ENCODE assay signal across 1 cellular context in the genomic region with DNA sequence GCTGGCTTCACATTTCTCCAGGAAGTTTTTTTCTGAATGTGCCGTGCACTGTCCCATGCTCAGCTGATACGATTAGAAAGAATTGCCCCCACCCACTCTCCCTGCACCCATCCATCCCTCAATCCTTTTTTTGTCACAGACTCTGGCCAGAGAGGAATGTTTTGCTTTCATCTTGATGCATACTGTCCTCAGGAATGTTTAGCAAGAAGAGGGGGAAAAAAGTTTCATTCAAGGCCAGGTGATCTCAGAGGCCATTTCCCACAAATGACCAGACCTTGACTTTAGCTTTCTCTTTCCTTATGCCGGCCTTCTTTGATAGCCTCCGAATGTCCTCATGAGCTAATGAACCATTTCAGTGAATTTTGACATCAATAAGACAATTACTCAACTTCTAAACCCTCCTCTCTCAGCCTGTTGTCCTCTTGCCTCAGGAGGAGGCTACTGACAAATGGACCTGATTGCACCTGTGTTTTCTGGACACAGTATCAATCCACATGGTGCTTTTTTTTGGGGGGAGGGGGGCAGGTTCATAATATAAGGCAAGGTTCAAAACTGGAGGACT.
TF ChIP-seq lines count a peak whose summit lies in the region.

No MANE protein-coding gene starts in this region.

TF ChIP-seq in K562, 482 proteins besides CTCF, POLR2A, EP300 and RAD21 (continued from another document):
- TF ChIP-seq KLF6 (CRISPR knock-in tag; IDR thresholded peaks at IDR 0.05; ENCODE audit: borderline replicate concordance) = no peak
- TF ChIP-seq, protein P1, sequence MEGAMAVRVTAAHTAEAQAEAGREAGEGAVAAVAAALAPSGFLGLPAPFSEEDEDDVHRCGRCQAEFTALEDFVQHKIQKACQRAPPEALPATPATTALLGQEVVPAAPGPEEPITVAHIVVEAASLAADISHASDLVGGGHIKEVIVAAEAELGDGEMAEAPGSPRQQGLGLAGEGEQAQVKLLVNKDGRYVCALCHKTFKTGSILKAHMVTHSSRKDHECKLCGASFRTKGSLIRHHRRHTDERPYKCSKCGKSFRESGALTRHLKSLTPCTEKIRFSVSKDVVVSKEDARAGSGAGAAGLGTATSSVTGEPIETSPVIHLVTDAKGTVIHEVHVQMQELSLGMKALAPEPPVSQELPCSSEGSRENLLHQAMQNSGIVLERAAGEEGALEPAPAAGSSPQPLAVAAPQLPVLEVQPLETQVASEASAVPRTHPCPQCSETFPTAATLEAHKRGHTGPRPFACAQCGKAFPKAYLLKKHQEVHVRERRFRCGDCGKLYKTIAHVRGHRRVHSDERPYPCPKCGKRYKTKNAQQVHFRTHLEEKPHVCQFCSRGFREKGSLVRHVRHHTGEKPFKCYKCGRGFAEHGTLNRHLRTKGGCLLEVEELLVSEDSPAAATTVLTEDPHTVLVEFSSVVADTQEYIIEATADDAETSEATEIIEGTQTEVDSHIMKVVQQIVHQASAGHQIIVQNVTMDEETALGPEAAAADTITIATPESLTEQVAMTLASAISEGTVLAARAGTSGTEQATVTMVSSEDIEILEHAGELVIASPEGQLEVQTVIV (CRISPR knock-in tag; IDR thresholded peaks at IDR 0.05; ENCODE audit: borderline replicate concordance) = no peak
- TF ChIP-seq NR3C1 (CRISPR knock-in tag; IDR thresholded peaks at IDR 0.05) = no peak
- TF ChIP-seq BHLHE40 (IDR thresholded peaks at IDR 0.05; ENCODE audit: low read length) = no peak
